ENCODE assay signal across 28 cellular contexts in genomic region chr2:142954488-142954887, GRCh38.
"Had no signal": no experiment of that assay in that cellular context is flagged by ENCODE, and none has a peak within 500 bp of the region (broad histone marks: within the 10 kb centered on the region; RNA-seq: fewer than 3 reads in every experiment).

No MANE protein-coding gene starts in this region.

- H3K36me3 Mint-ChIP-seq: natural killer cell treated with Interleukin-12 subunit alpha and Interleukin-12 subunit beta and Interleukin-15 and Interleukin-18, amount 100 ng/mL, for 72 hours; stimulated activated effector memory CD8-positive, alpha-beta T cell treated with anti-CD3 and anti-CD28 coated beads, Interleukin-12 subunit alpha, Interleukin-12 subunit beta, amount 100 ng/mL, for 72 hours; type B pancreatic cell had no signal

- H3K4me2 ChIP-seq: smooth muscle cell had no signal

- H3K4me3 ChIP-seq: coronary artery, gastrocnemius medialis, left lung, mucosa of descending colon, pancreas, smooth muscle cell, testis, tibial artery had no signal

- H3K27ac ChIP-seq: coronary artery, gastrocnemius medialis, left lung, neutrophil, pancreas, testis, tibial artery had no signal

- H3K9me3 Mint-ChIP-seq: stimulated activated effector memory CD8-positive, alpha-beta T cell treated with anti-CD3 and anti-CD28 coated beads, Interleukin-12 subunit alpha, Interleukin-12 subunit beta, amount 100 ng/mL, for 72 hours had no signal

- H3K27me3 ChIP-seq: gastrocnemius medialis, left lung, neutrophil, pancreas, testis, tibial artery had no signal

- FAIRE-seq: islet of Langerhans, pancreas had no signal

- H3K36me3 ChIP-seq: gastrocnemius medialis, neutrophil, pancreas, tibial artery had no signal

- H3K4me1 Mint-ChIP-seq: neural crest cell; stimulated activated effector memory CD8-positive, alpha-beta T cell treated with anti-CD3 and anti-CD28 coated beads, Interleukin-12 subunit alpha, Interleukin-12 subunit beta, amount 100 ng/mL, for 72 hours had no signal

- H3K27ac Mint-ChIP-seq: mesothelial cell of epicardium; naive B cell; natural killer cell treated with Interleukin-12 subunit alpha and Interleukin-12 subunit beta and Interleukin-15 and Interleukin-18, amount 100 ng/mL, for 72 hours; progenitor cell of endocrine pancreas; stimulated activated effector memory CD8-positive, alpha-beta T cell treated with anti-CD3 and anti-CD28 coated beads, Interleukin-12 subunit alpha, Interleukin-12 subunit beta, amount 100 ng/mL, for 72 hours; type B pancreatic cell had no signal

- H3K27me3 Mint-ChIP-seq: naive B cell, progenitor cell of endocrine pancreas, type B pancreatic cell had no signal

- ATAC-seq: gastrocnemius medialis; left cardiac atrium; left lung; mucosa of descending colon; natural killer cell treated with Interleukin-12 subunit alpha and Interleukin-12 subunit beta and Interleukin-15 and Interleukin-18, amount 100 ng/mL, for 72 hours; pancreas; sciatic nerve; stimulated activated effector memory CD8-positive, alpha-beta T cell treated with anti-CD3 and anti-CD28 coated beads, Interleukin-12 subunit alpha, Interleukin-12 subunit beta, amount 100 ng/mL, for 72 hours; stimulated activated naive CD8-positive, alpha-beta T cell treated with anti-CD3 and anti-CD28 coated beads, Interleukin-15, Interleukin-2, amounts not matched to agents 100 U/mL and 50 U/mL, for 24 hours had no signal

- H3K4me3 Mint-ChIP-seq: mesothelial cell of epicardium; naive B cell; natural killer cell treated with Interleukin-12 subunit alpha and Interleukin-12 subunit beta and Interleukin-15 and Interleukin-18, amount 100 ng/mL, for 72 hours; neural crest cell; stimulated activated effector memory CD8-positive, alpha-beta T cell treated with anti-CD3 and anti-CD28 coated beads, Interleukin-12 subunit alpha, Interleukin-12 subunit beta, amount 100 ng/mL, for 72 hours; type B pancreatic cell had no signal

- DNase-seq: dermis blood vessel endothelial cell; effector memory CD4-positive, alpha-beta T cell; gastrocnemius medialis; head of caudate nucleus; left cardiac atrium; left lung; mesenchymal stem cell; mucosa of descending colon; naive B cell; pancreas; stimulated activated CD4-positive, alpha-beta T cell treated with anti-CD3 and anti-CD28 coated beads, Interleukin-12 subunit alpha, Interleukin-12 subunit beta, amount 100 ng/mL, for 4 hours; stimulated activated CD4-positive, alpha-beta T cell treated with anti-CD3 and anti-CD28 coated beads, Interleukin-1b, Interleukin-23, amount 100 ng/mL, for 48 hours; stimulated activated CD4-positive, alpha-beta T cell treated with anti-CD3 and anti-CD28 coated beads, Interleukin-4, amount 100 ng/mL, for 1 hour; stimulated activated naive CD8-positive, alpha-beta T cell treated with anti-CD3 and anti-CD28 coated beads, Interleukin-15, Interleukin-2, amounts not matched to agents 100 U/mL and 50 U/mL, for 24 hours; substantia nigra; testis; tibial artery had no signal

- H3K9me3 ChIP-seq: gastrocnemius medialis, left lung, mucosa of descending colon, neutrophil, pancreas, testis had no signal

- H3K4me1 ChIP-seq: gastrocnemius medialis, left lung, pancreas, testis, tibial artery had no signal
